Comparison of ENCODE assay signal across 1 cellular context in the genomic region with DNA sequence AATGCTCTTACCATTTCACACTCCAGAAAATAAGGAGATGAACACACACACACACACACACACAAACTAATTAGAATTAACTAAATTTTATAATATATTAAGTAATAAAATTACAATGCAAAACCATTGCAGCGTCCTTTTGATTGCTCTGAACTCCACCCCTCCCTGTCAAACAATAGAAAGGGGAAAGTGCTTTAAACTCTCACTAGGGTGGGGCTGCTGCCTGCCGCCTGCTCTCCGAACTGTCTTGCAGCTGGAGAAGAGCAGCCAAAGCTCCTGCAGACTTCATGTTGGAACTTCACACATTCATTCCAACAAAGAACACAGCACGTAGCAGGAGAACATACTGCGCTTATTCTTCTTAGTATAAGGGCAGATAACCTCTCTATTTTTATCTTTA.
TF ChIP-seq lines count a peak whose summit lies in the region.

No MANE protein-coding gene starts in this region.

TF ChIP-seq in GM12878, 131 proteins besides CTCF, POLR2A, EP300 and RAD21 (continued from another document):
- TF ChIP-seq, protein P1, sequence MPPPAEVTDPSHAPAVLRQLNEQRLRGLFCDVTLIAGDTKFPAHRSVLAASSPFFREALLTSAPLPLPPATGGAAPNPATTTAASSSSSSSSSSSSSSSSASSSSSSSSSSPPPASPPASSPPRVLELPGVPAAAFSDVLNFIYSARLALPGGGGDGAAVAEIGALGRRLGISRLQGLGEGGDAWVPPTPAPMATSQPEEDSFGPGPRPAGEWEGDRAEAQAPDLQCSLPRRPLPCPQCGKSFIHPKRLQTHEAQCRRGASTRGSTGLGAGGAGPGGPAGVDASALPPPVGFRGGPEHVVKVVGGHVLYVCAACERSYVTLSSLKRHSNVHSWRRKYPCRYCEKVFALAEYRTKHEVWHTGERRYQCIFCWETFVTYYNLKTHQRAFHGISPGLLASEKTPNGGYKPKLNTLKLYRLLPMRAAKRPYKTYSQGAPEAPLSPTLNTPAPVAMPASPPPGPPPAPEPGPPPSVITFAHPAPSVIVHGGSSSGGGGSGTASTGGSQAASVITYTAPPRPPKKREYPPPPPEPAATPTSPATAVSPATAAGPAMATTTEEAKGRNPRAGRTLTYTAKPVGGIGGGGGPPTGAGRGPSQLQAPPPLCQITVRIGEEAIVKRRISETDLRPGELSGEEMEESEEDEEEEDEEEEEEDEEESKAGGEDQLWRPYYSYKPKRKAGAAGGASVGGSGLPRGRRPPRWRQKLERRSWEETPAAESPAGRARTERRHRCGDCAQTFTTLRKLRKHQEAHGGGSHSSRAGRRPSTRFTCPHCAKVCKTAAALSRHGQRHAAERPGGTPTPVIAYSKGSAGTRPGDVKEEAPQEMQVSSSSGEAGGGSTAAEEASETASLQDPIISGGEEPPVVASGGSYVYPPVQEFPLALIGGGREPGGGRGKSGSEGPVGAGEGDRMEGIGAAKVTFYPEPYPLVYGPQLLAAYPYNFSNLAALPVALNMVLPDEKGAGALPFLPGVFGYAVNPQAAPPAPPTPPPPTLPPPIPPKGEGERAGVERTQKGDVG (CRISPR knock-in tag; IDR thresholded peaks at IDR 0.05): no peak
TF ChIP-seq in GM12878: peak in this region for 1.
